8 cellular contexts compared by ENCODE assay signal in the genomic region with DNA sequence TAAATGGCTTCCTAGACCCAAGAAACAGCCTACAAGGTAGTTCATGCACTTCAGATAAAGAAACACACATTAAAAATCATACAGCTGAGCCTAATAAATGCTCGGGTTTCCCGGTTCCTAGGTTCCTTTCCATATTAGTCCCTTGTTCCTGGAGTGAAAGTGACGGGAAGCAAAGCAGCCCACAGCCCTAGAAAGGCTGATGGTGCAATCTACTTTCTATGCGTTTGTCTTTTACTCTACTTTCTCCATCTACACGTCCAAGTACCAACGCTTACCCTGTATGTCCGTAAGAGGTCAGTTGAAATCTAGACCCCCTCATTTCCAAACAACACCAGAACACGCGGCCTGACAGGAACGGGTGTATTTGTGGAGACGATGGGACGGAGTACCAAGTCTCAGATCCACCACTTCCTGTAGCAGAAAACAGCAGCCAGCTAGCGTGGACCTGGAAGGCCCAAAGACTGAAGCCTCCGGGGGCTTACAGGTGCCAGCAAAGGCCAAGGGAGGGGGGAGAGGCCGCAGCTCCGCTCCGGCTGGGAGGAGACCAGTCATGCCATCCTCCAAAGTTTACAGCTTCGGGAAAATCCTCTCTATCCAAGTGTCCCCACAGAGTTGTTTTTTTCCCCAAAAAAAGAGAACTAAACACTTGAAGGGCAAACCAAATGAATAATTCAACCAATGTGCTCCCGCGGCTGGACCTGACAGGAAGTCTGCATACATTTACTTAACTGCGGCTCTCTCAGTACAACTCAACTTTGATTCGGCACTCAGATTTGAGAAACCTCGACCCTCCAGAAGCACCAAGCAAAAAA. TPM values are rescaled to one million over a fixed set of nuclear protein-coding genes. Genes with fewer than 3 reads are reported as not detected.
A peak's percentile ranks its signal among the peaks of the same experiment; 100 is the strongest.
DNase-seq lines count a peak whose midpoint lies in the region; ATAC-seq and TF ChIP-seq lines count a peak whose summit lies in the region.

No MANE protein-coding gene starts in this region.

- 66 to 69% methylated on average over 5 to 23 of the region's 23 CpGs for WGBS in transverse colon (ENCODE audit: low coverage in 1 of 2), 2 donors

- H3K27ac ChIP-seq in OCI-LY3 (ENCODE audit: low read length), result no peak overlapping the region
- H3K27ac ChIP-seq in left ventricle myocardium inferior (replicated peaks), result peak overlapping the region; percentile 64
- H3K27ac ChIP-seq in transverse colon, result peak overlapping the region; percentile 50 to 67 (median 55)
- no peak overlapping the region for H3K27ac ChIP-seq in foreskin keratinocyte

- H3K27me3 ChIP-seq in OCI-LY3 (ENCODE audit: low read depth, low read length) (no peaks in the 10 kb centered on the region), left ventricle myocardium inferior (ENCODE audit: low read depth) (no peaks in the 10 kb centered on the region), transverse colon (no peaks in the 10 kb centered on the region), foreskin keratinocyte (no peaks in the 10 kb centered on the region)

- peak overlapping the region; percentile 82 for H3K4me2 ChIP-seq in OCI-LY3 (ENCODE audit: low read length)

- peak overlapping the region; percentile 10; the same call in 1 of the 2 replicates for H3K9ac ChIP-seq in OCI-LY3 (ENCODE audit: low read length)

- intact Hi-C loops in left ventricle myocardium inferior (cut with micrococcal nuclease), result no loop called here
- intact Hi-C loops in transverse colon (cut with DNase I; ENCODE audit: low total_unique reads), result no loop called here

- DNase-seq in Ammon's horn (ENCODE audit: low spot score), result peak; percentile 49
- no peak for DNase-seq in left ventricle myocardium inferior
- no peak for DNase-seq in transverse colon
- DNase-seq in DMS79 treated with DMSO at 0.1 percent for 48 hours (lab: John Stamatoyannopoulos, UW), result no peak
- DNase-seq in mucosa of gallbladder (ENCODE audit: low spot score), result no peak
- DNase-seq in foreskin keratinocyte, result no peak

- H3K4me3 ChIP-seq in OCI-LY3 (ENCODE audit: low read length), result peak overlapping the region; percentile 62
- H3K4me3 ChIP-seq in left ventricle myocardium inferior, result peak overlapping the region; percentile 45
- H3K4me3 ChIP-seq in transverse colon, result peak overlapping the region in 1 of 4 donors; percentile 23

- TF ChIP-seq POLR2A in transverse colon (IDR thresholded peaks at IDR 0.05), result no peak

- H3K36me3 ChIP-seq in OCI-LY3 (replicated peaks; ENCODE audit: low read depth, low read length) (no peaks in the 10 kb centered on the region), left ventricle myocardium inferior (no peaks in the 10 kb centered on the region), transverse colon (no peaks in the 10 kb centered on the region)

- H2AFZ ChIP-seq in OCI-LY3 (ENCODE audit: low read depth, low read length), result no peak overlapping the region

- H3K9me3 ChIP-seq in OCI-LY3 (ENCODE audit: insufficient read depth, low read length) (no peaks in the 10 kb centered on the region), left ventricle myocardium inferior (replicated peaks) (no peaks in the 10 kb centered on the region), transverse colon (no peaks in the 10 kb centered on the region)

- TF ChIP-seq CTCF in OCI-LY3 (IDR thresholded peaks at IDR 0.05; ENCODE audit: low read depth, low read length) (no peak), left ventricle myocardium inferior (IDR thresholded peaks at IDR 0.05; ENCODE audit: borderline replicate concordance) (no peak), transverse colon (IDR thresholded peaks at IDR 0.05) (no peak), foreskin keratinocyte (conservative IDR thresholded peaks at IDR 0.05) (no peak)

- in situ Hi-C loops in transverse colon (cut with MboI; ENCODE audit: low pct_ligation_motif_present in 1 of 4, low pct_unique_long_range_greater_than_20kb in 1 of 4, low sequenced_read_pairs in 3 of 4), result no loop called here

- peaks cover 92% of the 10 kb centered on the region for H4K20me1 ChIP-seq in OCI-LY3 (ENCODE audit: insufficient read depth, low read length)

- ATAC-seq in GM21390 (IDR thresholded peaks at IDR 0.05; ENCODE audit: unreplicated experiment) (peak; percentile 50), foreskin keratinocyte (no peak)

- peaks cover 24% of the 10 kb centered on the region for H3K4me1 ChIP-seq in OCI-LY3 (ENCODE audit: low read length)
- peaks cover 92% of the 10 kb centered on the region for H3K4me1 ChIP-seq in left ventricle myocardium inferior
- H3K4me1 ChIP-seq in transverse colon, result peaks cover 36 to 74% (median 43%) of the 10 kb centered on the region in 4 donors
- peaks cover 12% of the 10 kb centered on the region for H3K4me1 ChIP-seq in foreskin keratinocyte

- TF ChIP-seq EP300 in transverse colon (IDR thresholded peaks at IDR 0.05; ENCODE audit: low read depth), result no peak

- H3K79me2 ChIP-seq in OCI-LY3 (ENCODE audit: low read length), result peaks cover 95% of the 10 kb centered on the region

RNA-seq across cellular contexts. Expression of a gene that starts 34.1 kb away (rescaled TPM):
- total RNA-seq in left ventricle myocardium inferior (66.2 TPM), transverse colon (100 to 1,000 TPM in 3 of 4 donors, 10 to 100 TPM in 1; 87.2 to 152 (median 131) TPM), mucosa of gallbladder (113 TPM), foreskin keratinocyte (123 and 130 TPM in 2 replicates)
- polyA plus RNA-seq in foreskin keratinocyte, result 93.2 and 103 TPM in 2 replicates

Comparison
In these comparisons a context has a peak if more than half of its experiments do, and no peak if none do; other contexts are left out.
1. H3K27ac ChIP-seq: peak in left ventricle myocardium inferior (single experiment) and transverse colon (4 of 4); none in OCI-LY3 (single experiment) and foreskin keratinocyte (single experiment).